Comparison of ENCODE assay signal across 18 cellular contexts in the genomic region with DNA sequence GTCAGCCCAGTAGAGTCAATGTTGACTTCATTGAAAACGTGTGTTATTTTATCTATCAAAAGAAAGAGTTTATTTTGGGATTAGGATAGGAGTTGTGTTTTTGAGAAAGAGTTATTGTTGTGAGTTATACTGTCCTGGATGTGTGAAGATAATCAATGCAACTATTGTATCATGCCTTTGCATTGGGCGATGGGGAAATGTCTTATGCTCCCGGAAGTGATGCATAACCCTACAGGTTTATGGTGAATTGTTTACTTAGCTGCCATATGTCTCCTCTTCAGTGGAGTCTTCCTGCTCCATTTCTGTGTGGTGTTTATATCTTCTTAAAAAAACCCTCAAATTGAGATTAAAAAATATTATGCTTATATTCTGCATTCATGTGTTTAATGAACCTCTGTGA. TPM values are rescaled to one million over a fixed set of nuclear protein-coding genes. Genes with fewer than 3 reads are reported as not detected.
DNase-seq lines count a peak whose midpoint lies in the region; ATAC-seq, FAIRE-seq and TF ChIP-seq lines count a peak whose summit lies in the region.
"Had no signal": no experiment of that assay in that cellular context is flagged by ENCODE, and none has a peak within 500 bp of the region (broad histone marks: within the 10 kb centered on the region; RNA-seq: fewer than 3 reads in every experiment).

No MANE protein-coding gene starts in this region.

- H3K9me2 ChIP-seq in SK-N-SH, result no peaks in the 10 kb centered on the region

- 68% methylated on average over 3 of the region's 3 CpGs for WGBS in SK-N-SH (ENCODE audit: low lambda C conversion rate)
- 48 to 52% methylated on average over 3 of the region's 3 CpGs for WGBS in gastroesophageal sphincter (ENCODE audit: low coverage in 1 of 2), 2 donors
- 39 to 53% (median 40%) methylated on average over 3 of the region's 3 CpGs for WGBS in small intestine, 3 donors

- H3K4me3 ChIP-seq in SK-N-SH (ENCODE audit: low read depth in 2 of 2, low read length in 1 of 2) (no peak overlapping the region), gastroesophageal sphincter (peak overlapping the region; percentile 75 to 79), small intestine (ENCODE audit: low read depth in 1 of 2, low read length in 2 of 2) (no peak overlapping the region)
- H3K4me3 ChIP-seq: BLaER1, PC-9 had no signal

- no peaks in the 10 kb centered on the region for H3K9me3 ChIP-seq in SK-N-SH
- no peaks in the 10 kb centered on the region for H3K9me3 ChIP-seq in gastroesophageal sphincter
- H3K9me3 ChIP-seq in small intestine (ENCODE audit: control insufficient read depth, low read depth), result no peaks in the 10 kb centered on the region

- 0 out of 2 replicates have a peak overlapping the region, but pooled peaks have one; percentile 16 for H3K4me2 ChIP-seq in SK-N-SH
- H3K4me2 ChIP-seq: BLaER1, PC-9 had no signal

- in situ Hi-C loops in SK-MEL-5 (cut with HindIII; ENCODE audit: low pct_unique_long_range_greater_than_20kb, low sequenced_read_pairs), result no loop called here

- no peak for TF ChIP-seq EP300 in SK-N-SH (IDR thresholded peaks at IDR 0.05; ENCODE audit: borderline replicate concordance in 1 of 2, low read depth in 1 of 2, low read length in 1 of 2)
- no peak for TF ChIP-seq EP300 in gastroesophageal sphincter (IDR thresholded peaks at IDR 0.05)

- TF ChIP-seq POLR2A in gastroesophageal sphincter (IDR thresholded peaks at IDR 0.05), result no peak

- H4K20me1 ChIP-seq in SK-N-SH (ENCODE audit: insufficient read depth), result no peaks in the 10 kb centered on the region; the same call in 1 of the 2 replicates
- H4K20me1 ChIP-seq: BLaER1 had no signal

- H3K27ac ChIP-seq in SK-N-SH (ENCODE audit: low read depth in 2 of 2, low read length in 1 of 2), result no peak overlapping the region; a peak in 1 of 4 replicates
- H3K27ac ChIP-seq in gastroesophageal sphincter, result peak overlapping the region; percentile 48 to 98 (median 80)
- H3K27ac ChIP-seq in small intestine (ENCODE audit: low read depth in 1 of 2, low read length in 1 of 2), result no peak overlapping the region
- H3K27ac ChIP-seq: 22Rv1, BLaER1, HL-60, PC-9 had no signal

- FAIRE-seq in small intestine (lab: Jason Lieb, UNC), result no peak
- FAIRE-seq: H1 had no signal

- H3K79me2 ChIP-seq in SK-N-SH (ENCODE audit: insufficient read depth), result peaks cover 99% of the 10 kb centered on the region

- peaks cover 4% of the 10 kb centered on the region for H3F3A ChIP-seq in SK-N-SH (replicated peaks; ENCODE audit: insufficient read depth)

- H3K36me3 ChIP-seq in SK-N-SH (replicated peaks in 1 of 2; ENCODE audit: control insufficient read depth in 1 of 2, insufficient read depth in 2 of 2, low read length in 1 of 2) (no peaks in the 10 kb centered on the region), gastroesophageal sphincter (no peaks in the 10 kb centered on the region), small intestine (ENCODE audit: control insufficient read depth in 2 of 2, insufficient read depth in 2 of 2, low read length in 2 of 2) (no peaks in the 10 kb centered on the region)
- H3K36me3 ChIP-seq: BLaER1 had no signal

- H3K4me1 ChIP-seq in SK-N-SH (ENCODE audit: control insufficient read depth in 1 of 2, insufficient read depth in 2 of 2, low read depth in 1 of 2, low read length in 1 of 2), result peaks cover 0 to 13% of the 10 kb centered on the region in 2 experiments; a peak in 3 of 4 replicates
- H3K4me1 ChIP-seq in gastroesophageal sphincter, result peaks cover 0 to 65% (median 10%) of the 10 kb centered on the region in 3 donors
- no peaks in the 10 kb centered on the region for H3K4me1 ChIP-seq in small intestine (ENCODE audit: control insufficient read depth in 2 of 2, insufficient read depth in 1 of 2, low read depth in 1 of 2, low read length in 1 of 2)
- H3K4me1 ChIP-seq: BLaER1 had no signal

- H2AFZ ChIP-seq in SK-N-SH (ENCODE audit: low read depth), result no peak overlapping the region
- H2AFZ ChIP-seq: PC-9 had no signal

- no peaks in the 10 kb centered on the region for H3K27me3 ChIP-seq in SK-N-SH (ENCODE audit: insufficient read depth)
- H3K27me3 ChIP-seq in gastroesophageal sphincter, result no peaks in the 10 kb centered on the region
- H3K27me3 ChIP-seq in small intestine (ENCODE audit: control insufficient read depth in 2 of 2, insufficient read depth in 2 of 2, low read length in 2 of 2), result no peaks in the 10 kb centered on the region
- H3K27me3 ChIP-seq: BLaER1 had no signal

- CTCF ChIA-PET in SK-N-SH (lab: Yijun Ruan, JAX), result interaction anchor here (1.2 to 1.6 kb wide), 2 partner anchors 174 to 459 kb away, joined by 3 to 4 read pairs; no protein-coding TSS in a partner anchor

- DNase-seq in SK-N-SH (no peak), SK-MEL-5 (ENCODE audit: low read depth, low spot score) (peak; percentile 83), small intestine (peak; percentile 17), HT-29 (ENCODE audit: low spot score) (no peak), cerebellum (ENCODE audit: low spot score) (no peak)
- DNase-seq: CD8-positive, alpha-beta memory T cell; KG1; NCI-H1092; NCI-H1694; NCI-H345; PC-9 had no signal

- H3K9ac ChIP-seq in SK-N-SH, result no peak overlapping the region
- H3K9ac ChIP-seq: BLaER1 had no signal

- TF ChIP-seq CTCF in SK-N-SH (IDR thresholded peaks at IDR 0.05) (no peak), gastroesophageal sphincter (IDR thresholded peaks at IDR 0.05) (no peak)

- TF ChIP-seq RAD21 in SK-N-SH (IDR thresholded peaks at IDR 0.05; ENCODE audit: low read length), result no peak

- POLR2A ChIA-PET in SK-N-SH (lab: Yijun Ruan, JAX), result no interaction called here

- ATAC-seq in SK-N-SH treated with all-trans-retinoic acid at 6 μM for 48 hours (no peak), gastroesophageal sphincter (no peak), GM18502 (IDR thresholded peaks at IDR 0.05; ENCODE audit: poor library complexity, unreplicated experiment) (no peak)

TF ChIP-seq in SK-N-SH, 30 proteins besides CTCF, POLR2A, EP300 and RAD21 (continues in another document):
- TF ChIP-seq, protein P1, sequence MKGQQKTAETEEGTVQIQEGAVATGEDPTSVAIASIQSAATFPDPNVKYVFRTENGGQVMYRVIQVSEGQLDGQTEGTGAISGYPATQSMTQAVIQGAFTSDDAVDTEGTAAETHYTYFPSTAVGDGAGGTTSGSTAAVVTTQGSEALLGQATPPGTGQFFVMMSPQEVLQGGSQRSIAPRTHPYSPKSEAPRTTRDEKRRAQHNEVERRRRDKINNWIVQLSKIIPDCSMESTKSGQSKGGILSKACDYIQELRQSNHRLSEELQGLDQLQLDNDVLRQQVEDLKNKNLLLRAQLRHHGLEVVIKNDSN (IDR thresholded peaks at IDR 0.05; ENCODE audit: borderline replicate concordance, low read depth), result no peak
- TF ChIP-seq FOXJ3 (CRISPR knock-in tag; IDR thresholded peaks at IDR 0.05) (no peak), RCOR1 (IDR thresholded peaks at IDR 0.05; ENCODE audit: low read length) (no peak), FOSL2 (IDR thresholded peaks at IDR 0.05; ENCODE audit: borderline replicate concordance, low read depth) (no peak), GATA2 (CRISPR knock-in tag; IDR thresholded peaks at IDR 0.05) (no peak), SMC3 (IDR thresholded peaks at IDR 0.05; ENCODE audit: low read depth, low read length) (no peak), RXRA (IDR thresholded peaks at IDR 0.05; ENCODE audit: borderline replicate concordance, low read depth) (no peak), EZH2phosphoT487 (IDR thresholded peaks at IDR 0.05; ENCODE audit: borderline replicate concordance, low read depth) (no peak)
- TF ChIP-seq, protein P2, sequence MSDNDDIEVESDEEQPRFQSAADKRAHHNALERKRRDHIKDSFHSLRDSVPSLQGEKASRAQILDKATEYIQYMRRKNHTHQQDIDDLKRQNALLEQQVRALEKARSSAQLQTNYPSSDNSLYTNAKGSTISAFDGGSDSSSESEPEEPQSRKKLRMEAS (IDR thresholded peaks at IDR 0.05; ENCODE audit: low read depth), result no peak

TF ChIP-seq in SK-N-SH treated with all-trans-retinoic acid at 6 μM for 48 hours, 23 proteins besides CTCF, POLR2A, EP300 and RAD21 (continues in another document):
- TF ChIP-seq ISL1 (CRISPR knock-in tag; IDR thresholded peaks at IDR 0.05) (no peak), ZNF8 (CRISPR knock-in tag; IDR thresholded peaks at IDR 0.05) (no peak), ZFP30 (CRISPR knock-in tag; IDR thresholded peaks at IDR 0.05) (no peak), PPARA (CRISPR knock-in tag; IDR thresholded peaks at IDR 0.05; ENCODE audit: borderline replicate concordance) (no peak)
- TF ChIP-seq, protein P3, sequence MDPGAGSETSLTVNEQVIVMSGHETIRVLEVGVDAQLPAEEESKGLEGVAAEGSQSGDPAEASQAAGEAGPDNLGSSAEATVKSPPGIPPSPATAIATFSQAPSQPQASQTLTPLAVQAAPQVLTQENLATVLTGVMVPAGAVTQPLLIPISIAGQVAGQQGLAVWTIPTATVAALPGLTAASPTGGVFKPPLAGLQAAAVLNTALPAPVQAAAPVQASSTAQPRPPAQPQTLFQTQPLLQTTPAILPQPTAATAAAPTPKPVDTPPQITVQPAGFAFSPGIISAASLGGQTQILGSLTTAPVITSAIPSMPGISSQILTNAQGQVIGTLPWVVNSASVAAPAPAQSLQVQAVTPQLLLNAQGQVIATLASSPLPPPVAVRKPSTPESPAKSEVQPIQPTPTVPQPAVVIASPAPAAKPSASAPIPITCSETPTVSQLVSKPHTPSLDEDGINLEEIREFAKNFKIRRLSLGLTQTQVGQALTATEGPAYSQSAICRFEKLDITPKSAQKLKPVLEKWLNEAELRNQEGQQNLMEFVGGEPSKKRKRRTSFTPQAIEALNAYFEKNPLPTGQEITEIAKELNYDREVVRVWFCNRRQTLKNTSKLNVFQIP (CRISPR knock-in tag; IDR thresholded peaks at IDR 0.05; ENCODE audit: borderline replicate concordance, low read depth), result no peak

RNA-seq across cellular contexts. Expression of a gene that starts 6.4 kb away (rescaled TPM):
- polyA plus RNA-seq in SK-N-SH (2012; rRNA removed) (0.67 and 0.88 TPM in 2 replicates), small intestine (1 to 10 TPM; 2.4 to 8.2 (median 4.9) TPM)
- polyA plus RNA-seq in SK-N-SH (2012; cell fraction: cytosol; rRNA removed), result 0.89 and 0.98 TPM in 2 replicates
- polyA plus RNA-seq in SK-N-SH (2012; cell fraction: nucleus; rRNA removed), result 0.70 and 1.1 TPM in 2 replicates
- total RNA-seq in SK-MEL-5 (2014; rRNA removed; shearing (Covaris generic)), result 29.0 and 30.5 TPM in 2 replicates
- polyA plus RNA-seq in SK-MEL-5 (2015; cell fraction: cytosol; rRNA removed), result 11.9 and 15.5 TPM in 2 replicates
- polyA plus RNA-seq in SK-MEL-5 (2015; cell fraction: nucleus; rRNA removed), result 9.8 and 10.8 TPM in 2 replicates
- total RNA-seq in gastroesophageal sphincter (100 to 1,000 TPM; 104 to 194 (median 139) TPM), cerebellum (20.6 TPM)
- total RNA-seq in HT-29 (2014; rRNA removed; shearing (Covaris generic)), result not detected in 2 replicates
- total RNA-seq: PC-9 had no signal
- polyA plus RNA-seq: CD8-positive, alpha-beta memory T cell had no signal

Comparison
In these comparisons a context has a peak if more than half of its experiments do, and no peak if none do; other contexts are left out.
1. DNase-seq: peak in SK-MEL-5 (single experiment) and small intestine (single experiment); none in SK-N-SH (single experiment), HT-29 (single experiment) and cerebellum (single experiment).
2. H3K27ac ChIP-seq: peak in gastroesophageal sphincter (4 of 4); none in SK-N-SH (0 of 2) and small intestine (0 of 2).
3. H3K4me3 ChIP-seq: peak in gastroesophageal sphincter (2 of 2); none in SK-N-SH (0 of 2) and small intestine (0 of 2).
4. RNA of a gene that starts 6.4 kb away (total RNA-seq): 104 to 194 TPM in gastroesophageal sphincter, 29.0 to 30.5 TPM in SK-MEL-5 and 20.6 TPM in cerebellum (single experiment); not detected in HT-29; every median in the first group is over 10 times any median in the second.